Comparison of ENCODE assay signal across 8 cellular contexts in genomic region chr2:9842487-9843228, GRCh38. TPM values are rescaled to one million over a fixed set of nuclear protein-coding genes. Genes with fewer than 3 reads are reported as not detected.
DNase-seq lines count a peak whose midpoint lies in the region; ATAC-seq and TF ChIP-seq lines count a peak whose summit lies in the region.

No MANE protein-coding gene starts in this region.

- H3K4me1 ChIP-seq in adrenal gland (replicated peaks in 1 of 2) (peaks cover 0 to 34% of the 10 kb centered on the region in 2 donors), suprapubic skin (peaks cover 42% of the 10 kb centered on the region)

- TF ChIP-seq CTCF in adrenal gland (IDR thresholded peaks at IDR 0.05) (no peak), kidney epithelial cell (IDR thresholded peaks at IDR 0.05; ENCODE audit: insufficient read depth, low read length, poor library complexity, severe bottlenecking) (no peak), suprapubic skin (IDR thresholded peaks at IDR 0.05) (no peak), omental fat pad (IDR thresholded peaks at IDR 0.05) (no peak)

- peaks cover 40% of the 10 kb centered on the region for H3K4me1 Mint-ChIP-seq in T-helper 1 cell treated with Interleukin-12 subunit alpha and Interleukin-12 subunit beta and Interleukin-4 antibody, amounts not matched to agents 30 μg/mL and 1 μg/mL, for 36 hours (ENCODE audit: low read depth)

- H3K36me3 ChIP-seq in adrenal gland (replicated peaks in 1 of 2) (peaks cover 0 to 10% of the 10 kb centered on the region in 2 donors), kidney epithelial cell (ENCODE audit: control insufficient read depth, insufficient read depth, low read length) (no peaks in the 10 kb centered on the region), suprapubic skin (peaks cover 3% of the 10 kb centered on the region)

- peak overlapping the region; percentile 92 for H3K4me3 Mint-ChIP-seq in T-helper 1 cell treated with Interleukin-12 subunit alpha and Interleukin-12 subunit beta and Interleukin-4 antibody, amounts not matched to agents 30 μg/mL and 1 μg/mL, for 36 hours

- H3K9me3 Mint-ChIP-seq in T-helper 1 cell treated with Interleukin-12 subunit alpha and Interleukin-12 subunit beta and Interleukin-4 antibody, amounts not matched to agents 30 μg/mL and 1 μg/mL, for 36 hours = no peaks in the 10 kb centered on the region

- H3K27me3 Mint-ChIP-seq in T-helper 1 cell treated with Interleukin-12 subunit alpha and Interleukin-12 subunit beta and Interleukin-4 antibody, amounts not matched to agents 30 μg/mL and 1 μg/mL, for 36 hours (ENCODE audit: low read depth) = peaks cover 8% of the 10 kb centered on the region

- DNase-seq in T-helper 1 cell = no peak
- DNase-seq in adrenal gland = no peak
- no peak for DNase-seq in kidney epithelial cell (ENCODE audit: low read depth)
- no peak for DNase-seq in suprapubic skin (ENCODE audit: low spot score in 2 of 2)
- no peak for DNase-seq in omental fat pad (ENCODE audit: low spot score)
- DNase-seq in stimulated activated CD8-positive, alpha-beta memory T cell treated with anti-CD3 and anti-CD28 coated beads, Interleukin-4, amount 100 ng/mL, for 48 hours = no peak

- H3K36me3 Mint-ChIP-seq in T-helper 1 cell treated with Interleukin-12 subunit alpha and Interleukin-12 subunit beta and Interleukin-4 antibody, amounts not matched to agents 30 μg/mL and 1 μg/mL, for 36 hours (ENCODE audit: low read depth) = peaks cover 19% of the 10 kb centered on the region

- TF ChIP-seq POLR2A in adrenal gland (IDR thresholded peaks at IDR 0.05) (no peak), suprapubic skin (IDR thresholded peaks at IDR 0.05) (no peak)

- H3K9me3 ChIP-seq in adrenal gland (replicated peaks in 1 of 3) = no peaks in the 10 kb centered on the region
- no peaks in the 10 kb centered on the region for H3K9me3 ChIP-seq in suprapubic skin

- WGBS in adrenal gland, 4 donors = 18 to 23% (median 20%) methylated on average over 15 to 21 of the region's 21 CpGs
- 15% methylated on average over 21 of the region's 21 CpGs for WGBS in suprapubic skin

- H3K27ac Mint-ChIP-seq in T-helper 1 cell treated with Interleukin-12 subunit alpha and Interleukin-12 subunit beta and Interleukin-4 antibody, amounts not matched to agents 30 μg/mL and 1 μg/mL, for 36 hours = peak overlapping the region; percentile 92

- peak overlapping the region in 3 of 4 donors; percentile 74 to 97 (median 85) for H3K4me3 ChIP-seq in adrenal gland
- peak overlapping the region; percentile 82 for H3K4me3 ChIP-seq in kidney epithelial cell (ENCODE audit: low read depth, low read length)
- peak overlapping the region; percentile 77 for H3K4me3 ChIP-seq in suprapubic skin

- H3K27me3 ChIP-seq in adrenal gland = no peaks in the 10 kb centered on the region
- H3K27me3 ChIP-seq in kidney epithelial cell (ENCODE audit: control insufficient read depth, insufficient read depth, low read length) = no peaks in the 10 kb centered on the region
- H3K27me3 ChIP-seq in suprapubic skin = no peaks in the 10 kb centered on the region

- intact Hi-C loops in adrenal gland (cut with DNase I) = no loop called here

- no peak for ATAC-seq in GM18907 (IDR thresholded peaks at IDR 0.05; ENCODE audit: unreplicated experiment)
- ATAC-seq in omental fat pad (ENCODE audit: low FRiP score) = no peak

- TF ChIP-seq EP300 in suprapubic skin (IDR thresholded peaks at IDR 0.05) = no peak

- H3K27ac ChIP-seq in adrenal gland (peak overlapping the region in 3 of 5 donors; percentile 80 to 90 (median 87)), suprapubic skin (peak overlapping the region; percentile 96)

RNA-seq across cellular contexts. Expression of gene TAF1B, which starts 0.6 kb away (rescaled TPM):
- total RNA-seq in adrenal gland (10 to 100 TPM in 7 of 8 donors, 1 to 10 TPM in 1; 9.2 to 18.9 (median 15.2) TPM), kidney epithelial cell (15.0 and 17.7 TPM in 2 replicates), suprapubic skin (10 to 100 TPM; 12.7 to 24.0 (median 18.0) TPM), omental fat pad (10 to 100 TPM; 16.1 to 21.1 (median 19.1) TPM)
- 10 to 100 TPM in 1 of 3 donors, 1 to 10 TPM in 2; 3.1 to 15.6 (median 3.8) TPM for polyA plus RNA-seq in adrenal gland
